ENCODE assay signal across 8 cellular contexts in genomic region chr4:140152760-140153418, GRCh38. TPM values are rescaled to one million over a fixed set of nuclear protein-coding genes. Genes with fewer than 3 reads are reported as not detected.
DNase-seq lines count a peak whose midpoint lies in the region; ATAC-seq and TF ChIP-seq lines count a peak whose summit lies in the region.

No MANE protein-coding gene starts in this region.

- H3K27ac Mint-ChIP-seq in activated naive CD8-positive, alpha-beta T cell treated with anti-CD3 and anti-CD28 coated beads for 36 hours: peak overlapping the region; percentile 87

- TF ChIP-seq CTCF in omental fat pad (IDR thresholded peaks at IDR 0.05): no peak
- no peak for TF ChIP-seq CTCF in upper lobe of right lung (IDR thresholded peaks at IDR 0.05)

- no peaks in the 10 kb centered on the region for H3K27me3 ChIP-seq in upper lobe of right lung

- H3K4me1 Mint-ChIP-seq in activated naive CD8-positive, alpha-beta T cell treated with anti-CD3 and anti-CD28 coated beads for 36 hours: peaks cover 45% of the 10 kb centered on the region

- peaks cover 10% of the 10 kb centered on the region for H3K4me1 ChIP-seq in upper lobe of right lung

- H3K36me3 Mint-ChIP-seq in activated naive CD8-positive, alpha-beta T cell treated with anti-CD3 and anti-CD28 coated beads for 36 hours: no peaks in the 10 kb centered on the region

- H3K4me3 Mint-ChIP-seq in activated naive CD8-positive, alpha-beta T cell treated with anti-CD3 and anti-CD28 coated beads for 36 hours: peak overlapping the region; percentile 88

- peak overlapping the region; percentile 97 for H3K27ac ChIP-seq in upper lobe of right lung

- peak; percentile 12 for ATAC-seq in Right ventricle myocardium superior (ENCODE audit: poor library complexity)
- ATAC-seq in omental fat pad (ENCODE audit: low FRiP score): no peak
- ATAC-seq in upper lobe of right lung: peak; percentile 1
- no peak for ATAC-seq in HG02798 (IDR thresholded peaks at IDR 0.05; ENCODE audit: poor library complexity, unreplicated experiment)

- H3K9me3 ChIP-seq in upper lobe of right lung: no peaks in the 10 kb centered on the region

- DNase-seq in NCI-H2171 treated with DMSO at 0.1 percent for 48 hours (lab: John Stamatoyannopoulos, UW) (peak; percentile 35), NCI-H2171 (lab: John Stamatoyannopoulos, UW) (no peak), RPMI8226 (peak; percentile 37), Right ventricle myocardium superior (peak; percentile 75), omental fat pad (ENCODE audit: low spot score) (peak; percentile 52), upper lobe of right lung (peak; percentile 84)
- peak; percentile 57 for DNase-seq in activated naive CD8-positive, alpha-beta T cell treated with anti-CD3 and anti-CD28 coated beads for 36 hours

- no peaks in the 10 kb centered on the region for H3K36me3 ChIP-seq in upper lobe of right lung

- peaks cover 24% of the 10 kb centered on the region for H3K27me3 Mint-ChIP-seq in activated naive CD8-positive, alpha-beta T cell treated with anti-CD3 and anti-CD28 coated beads for 36 hours

- H3K4me3 ChIP-seq in upper lobe of right lung: peak overlapping the region; percentile 81

- intact Hi-C loops in Right ventricle myocardium superior (cut with DNase I): loop anchor here (2.0 to 10.0 kb wide), 5 partner anchors 56 to 418 kb away; no protein-coding TSS in a partner anchor
- intact Hi-C loops in upper lobe of right lung (cut with DNase I): loop anchor here (5.0 to 10.0 kb wide), 2 partner anchors 99 to 418 kb away; no protein-coding TSS in a partner anchor

- H3K9me3 Mint-ChIP-seq in activated naive CD8-positive, alpha-beta T cell treated with anti-CD3 and anti-CD28 coated beads for 36 hours: no peaks in the 10 kb centered on the region

RNA-seq across cellular contexts. Expression of gene MAML3, which starts 1.1 kb away (rescaled TPM):
- total RNA-seq in activated naive CD8-positive, alpha-beta T cell treated with anti-CD3 and anti-CD28 coated beads for 36 hours: 1 to 10 TPM; 2.1 to 2.3 TPM
- total RNA-seq in Right ventricle myocardium superior (2.4 TPM), omental fat pad (10 to 100 TPM in 3 of 4 donors, 1 to 10 TPM in 1; 4.8 to 12.8 (median 11.7) TPM), upper lobe of right lung (13.1 TPM)

Comparison
In these comparisons a context has a peak if more than half of its experiments do, and no peak if none do; other contexts are left out.
1. ATAC-seq: peak in Right ventricle myocardium superior (single experiment) and upper lobe of right lung (single experiment); none in omental fat pad (single experiment) and HG02798 (single experiment).